ENCODE assay signal across 34 cellular contexts in the genomic region with DNA sequence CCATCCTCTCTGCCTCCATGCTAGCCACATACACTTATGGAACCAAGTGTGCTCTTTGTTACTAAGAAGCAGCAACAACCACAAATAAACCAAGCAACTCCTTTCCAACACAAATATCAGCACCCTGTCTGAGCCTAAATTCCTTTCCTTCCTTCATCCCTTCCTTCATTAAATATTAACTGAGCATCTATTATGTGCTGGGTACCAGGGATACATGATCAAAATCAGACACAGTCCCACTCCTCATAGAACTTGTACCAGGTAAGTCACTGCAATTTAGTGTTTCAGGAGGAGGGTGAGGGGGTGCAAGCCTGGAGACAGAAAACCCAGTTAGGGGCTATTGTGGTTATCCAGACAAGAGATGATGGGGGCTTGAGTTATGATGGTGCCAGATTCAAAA.
"Had no signal": no experiment of that assay in that cellular context is flagged by ENCODE, and none has a peak within 500 bp of the region (broad histone marks: within the 10 kb centered on the region; RNA-seq: fewer than 3 reads in every experiment).

No MANE protein-coding gene starts in this region.

- H3K9me3 ChIP-seq: MG63 had no signal

- DNase-seq: Karpas-422, MG63, MM.1S, MV-4-11, NCI-H1048, NCI-H1092, NCI-H1092 treated with DMSO at 0.1 percent for 48 hours, NCI-H1105, NCI-H1105 treated with DMSO at 0.1 percent for 48 hours, NCI-H1417, NCI-H1417 treated with DMSO at 0.1 percent for 48 hours, NCI-H1436, NCI-H1436 treated with DMSO at 0.1 percent for 48 hours, NCI-H146, NCI-H1694, NCI-H1694 treated with DMSO at 0.1 percent for 48 hours, NCI-H187, NCI-H187 treated with DMSO at 0.1 percent for 48 hours, NCI-H1930, NCI-H2029, NCI-H2029 treated with DMSO at 0.1 percent for 48 hours, NCI-H2081, NCI-H2081 treated with DMSO at 0.1 percent for 48 hours, NCI-H2107, NCI-H2171, NCI-H2171 treated with DMSO at 0.1 percent for 48 hours, NCI-H2227 treated with DMSO at 0.1 percent for 48 hours, NCI-H226, NCI-H345, NCI-H446, NCI-H446 treated with DMSO at 0.1 percent for 48 hours, NCI-H510A, NCI-H510A treated with DMSO at 0.1 percent for 48 hours, NCI-H524 had no signal

- H3K4me3 ChIP-seq: MG63 had no signal

- H3K27me3 ChIP-seq: MG63 had no signal
